Comparison of ENCODE assay signal across 12 cellular contexts in genomic region chr19:46607441-46607841, GRCh38. TPM values are rescaled to one million over a fixed set of nuclear protein-coding genes. Genes with fewer than 3 reads are reported as not detected.
A peak's percentile ranks its signal among the peaks of the same experiment; 100 is the strongest.
DNase-seq lines count a peak whose midpoint lies in the region; FAIRE-seq and TF ChIP-seq lines count a peak whose summit lies in the region.
"Had no signal": no experiment of that assay in that cellular context is flagged by ENCODE, and none has a peak within 500 bp of the region (broad histone marks: within the 10 kb centered on the region; RNA-seq: fewer than 3 reads in every experiment).

No MANE protein-coding gene starts in this region.

- no peak for TF ChIP-seq CTCF in RWPE1 (conservative IDR thresholded peaks at IDR 0.05; ENCODE audit: low read depth)

- DNase-seq in NCI-H526 treated with DMSO at 0.1 percent for 48 hours (lab: John Stamatoyannopoulos, UW) (peak; percentile 15), NCI-H526 (lab: John Stamatoyannopoulos, UW) (no peak), RWPE1 (ENCODE audit: low spot score) (no peak), frontal cortex (ENCODE audit: low spot score in 2 of 2) (peak; percentile 36 to 39), posterior vena cava (ENCODE audit: low spot score) (peak; percentile 67)
- DNase-seq in central memory CD4-positive, alpha-beta T cell = no peak
- no peak for DNase-seq in stimulated activated CD4-positive, alpha-beta T cell treated with anti-CD3 and anti-CD28 coated beads, Interleukin-12 subunit alpha, Interleukin-12 subunit beta, amount 100 ng/mL, for 4 hours
- DNase-seq in activated CD8-positive, alpha-beta memory T cell treated with anti-CD3 and anti-CD28 coated beads for 24 hours = no peak
- DNase-seq: activated naive CD4-positive, alpha-beta T cell treated with anti-CD3 and anti-CD28 coated beads, Interleukin-2, amount 50 U/mL, for 16 hours; stimulated activated CD4-positive, alpha-beta T cell treated with anti-CD3 and anti-CD28 coated beads, Interleukin-15, amount 100 ng/mL, for 24 hours had no signal

- intact Hi-C loops in posterior vena cava (cut with DNase I) = loop anchor here in 1 of 2 donors (10.0 kb wide), 1 partner anchor 127 kb away; no protein-coding TSS in a partner anchor

- CTCF ChIA-PET in RWPE1 (lab: Yijun Ruan, JAX) = interaction anchor here (0.7 to 1.2 kb wide), 2 partner anchors 10 to 55 kb away, joined by 3 to 4 read pairs; no protein-coding TSS in a partner anchor

- POLR2A ChIA-PET in RWPE1 (lab: Yijun Ruan, JAX; ENCODE audit: low non-redundant PET) = interaction anchor here (0.5 kb wide), 1 partner anchor 619 kb away, joined by 4 read pairs; no protein-coding TSS in a partner anchor

- H3K27ac ChIP-seq in RWPE1 = peak overlapping the region; percentile 14

- no peak for FAIRE-seq in frontal cortex (lab: Jason Lieb, UNC)
- FAIRE-seq: G401.6, GM18507 had no signal

RNA-seq across cellular contexts. Expression of gene CALM3, which starts 6.3 kb away (rescaled TPM):
- 211 TPM for total RNA-seq in frontal cortex
- 100 to 1,000 TPM; 182 to 244 TPM for total RNA-seq in posterior vena cava

RNA-seq across cellular contexts. Expression of gene PTGIR, which starts 17.4 kb away (rescaled TPM):
- total RNA-seq in frontal cortex (not detected), posterior vena cava (10 to 100 TPM; 17.3 to 29.8 TPM)

RNA-seq across cellular contexts. Expression of gene GNG8, which starts 28.6 kb away (rescaled TPM):
- total RNA-seq in frontal cortex (not detected), posterior vena cava (not detected)

RNA-seq across cellular contexts. Expression of gene DACT3, which starts 53.5 kb away (rescaled TPM):
- total RNA-seq in frontal cortex = 17.5 TPM
- total RNA-seq in posterior vena cava = 100 to 1,000 TPM in 1 of 2 donors, 10 to 100 TPM in 1; 72.0 to 122 TPM

Comparison
In these comparisons a context has a peak if more than half of its experiments do, and no peak if none do; other contexts are left out.
1. DNase-seq: peak in NCI-H526 treated with DMSO at 0.1 percent for 48 hours (single experiment), frontal cortex (2 of 2) and posterior vena cava (single experiment); none in NCI-H526 (0 of 2), RWPE1 (single experiment), central memory CD4-positive, alpha-beta T cell (single experiment), stimulated activated CD4-positive, alpha-beta T cell treated with anti-CD3 and anti-CD28 coated beads, Interleukin-12 subunit alpha, Interleukin-12 subunit beta, amount 100 ng/mL, for 4 hours (single experiment) and activated CD8-positive, alpha-beta memory T cell treated with anti-CD3 and anti-CD28 coated beads for 24 hours (single experiment).
2. RNA of gene PTGIR, which starts 17.4 kb away (total RNA-seq): 17.3 to 29.8 TPM in posterior vena cava; not detected in frontal cortex (single experiment); every median in the first group is over 10 times any median in the second.